ENCODE assay signal across 1 cellular context in genomic region chr15:70763120-70763949, GRCh38.
A peak's percentile ranks its signal among the peaks of the same experiment; 100 is the strongest.
TF ChIP-seq lines count a peak whose summit lies in the region.

UACA (minus strand) TSS chr15:70763558; CDS start chr15:70763407, 151 bp downstream.

TF ChIP-seq in WTC11, 78 proteins besides CTCF, POLR2A, EP300 and RAD21 (continued from another document):
- TF ChIP-seq PRDM15 (CRISPR knock-in tag; IDR thresholded peaks at IDR 0.05): peak; percentile 48; the same call in 1 of the 2 replicates
- TF ChIP-seq HMGXB4 (CRISPR knock-in tag; IDR thresholded peaks at IDR 0.05): peak; percentile 81
- TF ChIP-seq USF1 (CRISPR knock-in tag; IDR thresholded peaks at IDR 0.05): 0 out of 2 replicates have a peak, but pooled peaks have one; percentile 12
- TF ChIP-seq TEAD4 (CRISPR knock-in tag; IDR thresholded peaks at IDR 0.05): no peak
- TF ChIP-seq ZNF532 (CRISPR knock-in tag; IDR thresholded peaks at IDR 0.05; ENCODE audit: borderline replicate concordance): no peak
- 0 out of 2 replicates have a peak, but pooled peaks have one; percentile 80 for TF ChIP-seq SMAD3 (CRISPR knock-in tag; IDR thresholded peaks at IDR 0.05; ENCODE audit: borderline replicate concordance)
- peak; percentile 30; the same call in 1 of the 2 replicates for TF ChIP-seq MAX (CRISPR knock-in tag; IDR thresholded peaks at IDR 0.05)
- no peak for TF ChIP-seq ELF4 (CRISPR knock-in tag; IDR thresholded peaks at IDR 0.05; ENCODE audit: low read depth)
- TF ChIP-seq MYBL2 (CRISPR knock-in tag; IDR thresholded peaks at IDR 0.05): peak; percentile 95; the same call in 1 of the 2 replicates
- TF ChIP-seq NR2C2 (CRISPR knock-in tag; IDR thresholded peaks at IDR 0.05): no peak
- no peak for TF ChIP-seq GRHL2 (CRISPR knock-in tag; IDR thresholded peaks at IDR 0.05; ENCODE audit: insufficient replicate concordance, severe bottlenecking)
- no peak for TF ChIP-seq ZNF219 (CRISPR knock-in tag; IDR thresholded peaks at IDR 0.05; ENCODE audit: borderline replicate concordance)
- peak; percentile 79 for TF ChIP-seq CREM (CRISPR knock-in tag; IDR thresholded peaks at IDR 0.05)
TF ChIP-seq in WTC11: peak in this region for 26.
